22 cellular contexts compared by ENCODE assay signal in the genomic region with DNA sequence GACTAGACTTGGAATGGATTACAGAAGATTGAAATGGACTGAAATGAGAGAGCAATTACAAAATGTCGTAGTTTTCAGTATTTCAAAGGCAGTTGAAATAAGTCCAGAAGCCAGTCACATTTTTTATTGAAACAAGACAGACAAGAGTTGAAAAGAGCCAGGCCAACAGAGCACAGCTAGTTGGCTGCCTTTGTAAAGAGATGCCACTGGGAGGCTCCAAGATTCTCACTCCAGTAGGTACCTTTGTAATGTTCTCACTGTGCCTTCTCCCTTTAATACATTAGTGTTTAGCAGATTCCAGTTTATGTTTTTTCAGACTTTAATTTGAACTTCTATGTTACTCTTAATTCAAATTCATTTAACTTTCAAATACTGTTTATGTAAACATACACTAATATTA.
A peak's percentile ranks its signal among the peaks of the same experiment; 100 is the strongest.
DNase-seq lines count a peak whose midpoint lies in the region; ATAC-seq and TF ChIP-seq lines count a peak whose summit lies in the region.
"Had no signal": no experiment of that assay in that cellular context is flagged by ENCODE, and none has a peak within 500 bp of the region (broad histone marks: within the 10 kb centered on the region; RNA-seq: fewer than 3 reads in every experiment).

No MANE protein-coding gene starts in this region.

- DNase-seq in adipocyte (ENCODE audit: low read depth) (peak; percentile 28), osteoblast (ENCODE audit: insufficient read length, low spot score, missing footprints) (peak; percentile 39), Calu3 (no peak), amniotic stem cell (lab: John Stamatoyannopoulos, UW) (no peak), right cardiac atrium (no peak)
- DNase-seq: 8988T; CD4-positive, alpha-beta T cell; GOT3; HCEC 1CT; Karpas-422; MM.1S; NCI-H2029; NCI-H446 treated with DMSO at 0.1 percent for 48 hours; NCI-H526; NCI-H82 had no signal

- no peaks in the 10 kb centered on the region for H3K36me3 Mint-ChIP-seq in Calu3 (ENCODE audit: insufficient read depth, unreplicated experiment)

- 69% methylated on average over 1 of the region's 1 CpG for WGBS in right cardiac atrium

- no peak overlapping the region for H3K4me2 ChIP-seq in Loucy (ENCODE audit: low read depth, low read length, poor library complexity, severe bottlenecking)
- H3K4me2 ChIP-seq in osteoblast (ENCODE audit: insufficient read depth, low read length), result no peak overlapping the region
- H3K4me2 ChIP-seq: BLaER1 had no signal

- H3K27me3 ChIP-seq in Loucy (ENCODE audit: insufficient read depth, low read length, poor library complexity, severe bottlenecking) (no peaks in the 10 kb centered on the region), adipocyte (replicated peaks; ENCODE audit: control insufficient read depth, insufficient read depth, low read length) (no peaks in the 10 kb centered on the region), osteoblast (ENCODE audit: insufficient read depth, low read length) (no peaks in the 10 kb centered on the region), right cardiac atrium (ENCODE audit: control insufficient read depth, insufficient read depth) (no peaks in the 10 kb centered on the region)
- H3K27me3 ChIP-seq: BLaER1 had no signal

- peak; percentile 4; the same call in 1 of the 2 replicates for TF ChIP-seq CTCF in C4-2B (conservative IDR thresholded peaks at IDR 0.05)
- TF ChIP-seq CTCF in Loucy (conservative IDR thresholded peaks at IDR 0.05; ENCODE audit: low read length), result 0 out of 2 replicates have a peak, but pooled peaks have one; percentile 20
- no peak for TF ChIP-seq CTCF in osteoblast (IDR thresholded peaks at IDR 0.05; ENCODE audit: extremely low read depth, low read depth, low read length)
- no peak for TF ChIP-seq CTCF in Calu3 (IDR thresholded peaks at IDR 0.05; ENCODE audit: unreplicated experiment)

- no peaks in the 10 kb centered on the region for H3K9me2 ChIP-seq in Loucy (replicated peaks; ENCODE audit: low read depth, low read length)

- H3K27ac ChIP-seq in C4-2B (no peak overlapping the region), osteoblast (ENCODE audit: low read depth, low read length) (no peak overlapping the region), right cardiac atrium (ENCODE audit: low read length) (no peak overlapping the region)
- H3K27ac ChIP-seq: BLaER1 had no signal

- H3K4me3 Mint-ChIP-seq in Calu3 (ENCODE audit: low read depth, unreplicated experiment), result no peak overlapping the region
- H3K4me3 Mint-ChIP-seq: CD4-positive, alpha-beta T cell had no signal

- no peaks in the 10 kb centered on the region for H3F3A ChIP-seq in Loucy (ENCODE audit: low read depth)

- no peaks in the 10 kb centered on the region for H3K9me3 ChIP-seq in Loucy (ENCODE audit: insufficient read depth, low read depth, low read length)
- no peaks in the 10 kb centered on the region for H3K9me3 ChIP-seq in adipocyte (ENCODE audit: control insufficient read depth, low read length)
- no peaks in the 10 kb centered on the region for H3K9me3 ChIP-seq in osteoblast (ENCODE audit: low read depth, low read length)
- H3K9me3 ChIP-seq in right cardiac atrium (ENCODE audit: control insufficient read depth, low read length), result no peaks in the 10 kb centered on the region
- H3K9me3 ChIP-seq: BLaER1 had no signal

- H4K20me1 ChIP-seq in Loucy (ENCODE audit: insufficient read depth, low read length, poor library complexity, severe bottlenecking), result no peaks in the 10 kb centered on the region
- H4K20me1 ChIP-seq in osteoblast (ENCODE audit: insufficient read depth, low read length), result no peaks in the 10 kb centered on the region
- H4K20me1 ChIP-seq: BLaER1 had no signal

- H3K4me1 Mint-ChIP-seq in Calu3 (ENCODE audit: low read depth, unreplicated experiment), result no peaks in the 10 kb centered on the region

- no peaks in the 10 kb centered on the region for H3K27me3 Mint-ChIP-seq in Calu3 (ENCODE audit: unreplicated experiment)
- H3K27me3 Mint-ChIP-seq: CD4-positive, alpha-beta T cell had no signal

- H3K4me3 ChIP-seq in Loucy (ENCODE audit: low read length, poor library complexity, severe bottlenecking), result no peak overlapping the region
- H3K4me3 ChIP-seq in adipocyte (ENCODE audit: low read length), result no peak overlapping the region
- no peak overlapping the region for H3K4me3 ChIP-seq in osteoblast (ENCODE audit: insufficient read depth, low read length)
- no peak overlapping the region for H3K4me3 ChIP-seq in right cardiac atrium (ENCODE audit: low read length)
- H3K4me3 ChIP-seq: BLaER1, GM12878 had no signal

- H3K9me3 Mint-ChIP-seq in Calu3 (ENCODE audit: low read depth, unreplicated experiment), result no peaks in the 10 kb centered on the region
- H3K9me3 Mint-ChIP-seq: CD4-positive, alpha-beta T cell had no signal

- H3K36me3 ChIP-seq in Loucy (ENCODE audit: insufficient read depth, low read length), result no peaks in the 10 kb centered on the region
- H3K36me3 ChIP-seq in adipocyte (ENCODE audit: control insufficient read depth, insufficient read depth, low read length, severe bottlenecking), result no peaks in the 10 kb centered on the region
- no peaks in the 10 kb centered on the region for H3K36me3 ChIP-seq in osteoblast (ENCODE audit: insufficient read depth, low read length)
- H3K36me3 ChIP-seq: BLaER1 had no signal

- H3K9ac ChIP-seq in Loucy (ENCODE audit: low read depth, low read length, poor library complexity, severe bottlenecking) (no peak overlapping the region), adipocyte (ENCODE audit: low read length) (peak overlapping the region; percentile 43)
- H3K9ac ChIP-seq: BLaER1 had no signal

- CTCF ChIA-PET in Calu3 (lab: Charles Lee), result no interaction called here

- H3K79me2 ChIP-seq in Loucy (ENCODE audit: insufficient read depth, low read length) (no peaks in the 10 kb centered on the region), osteoblast (ENCODE audit: insufficient read depth, low read length) (no peaks in the 10 kb centered on the region)

- H3K4me1 ChIP-seq in Loucy (ENCODE audit: insufficient read depth, low read length, poor library complexity, severe bottlenecking) (no peaks in the 10 kb centered on the region), adipocyte (ENCODE audit: control insufficient read depth, insufficient read depth, low read length) (peaks cover 23% of the 10 kb centered on the region), osteoblast (ENCODE audit: insufficient read depth, low read length) (peaks cover 6% of the 10 kb centered on the region), right cardiac atrium (ENCODE audit: control insufficient read depth, insufficient read depth, low read length) (no peaks in the 10 kb centered on the region)
- H3K4me1 ChIP-seq: BLaER1 had no signal

- no peak for ATAC-seq in HG03521 (IDR thresholded peaks at IDR 0.05; ENCODE audit: unreplicated experiment)
- ATAC-seq in right cardiac atrium, result no peak
- ATAC-seq: GM12878, HepG2, Panc1 had no signal

- no peak overlapping the region for H3K27ac Mint-ChIP-seq in Calu3 (ENCODE audit: unreplicated experiment)
- H3K27ac Mint-ChIP-seq: CD4-positive, alpha-beta T cell had no signal

- intact Hi-C loops in Calu3 (cut with micrococcal nuclease; ENCODE audit: unreplicated experiment) (no loop called here), right cardiac atrium (cut with DNase I) (no loop called here)

- no TSS peak for BruUV-seq in Calu3 (replicated peaks; lab: Mats Ljungman, UMichigan)

- no peak overlapping the region for H2AFZ ChIP-seq in Loucy (ENCODE audit: low read length)
- no peak overlapping the region for H2AFZ ChIP-seq in osteoblast (ENCODE audit: low read length)

Comparison
In these comparisons a context has a peak if more than half of its experiments do, and no peak if none do; other contexts are left out.
1. CTCF ChIP-seq: peak in C4-2B (single experiment) and Loucy (single experiment); none in osteoblast (single experiment) and Calu3 (single experiment).
2. DNase-seq: peak in adipocyte (single experiment) and osteoblast (single experiment); none in Calu3 (single experiment), amniotic stem cell (single experiment) and right cardiac atrium (0 of 3).